1 cellular context compared by ENCODE assay signal in the genomic region with DNA sequence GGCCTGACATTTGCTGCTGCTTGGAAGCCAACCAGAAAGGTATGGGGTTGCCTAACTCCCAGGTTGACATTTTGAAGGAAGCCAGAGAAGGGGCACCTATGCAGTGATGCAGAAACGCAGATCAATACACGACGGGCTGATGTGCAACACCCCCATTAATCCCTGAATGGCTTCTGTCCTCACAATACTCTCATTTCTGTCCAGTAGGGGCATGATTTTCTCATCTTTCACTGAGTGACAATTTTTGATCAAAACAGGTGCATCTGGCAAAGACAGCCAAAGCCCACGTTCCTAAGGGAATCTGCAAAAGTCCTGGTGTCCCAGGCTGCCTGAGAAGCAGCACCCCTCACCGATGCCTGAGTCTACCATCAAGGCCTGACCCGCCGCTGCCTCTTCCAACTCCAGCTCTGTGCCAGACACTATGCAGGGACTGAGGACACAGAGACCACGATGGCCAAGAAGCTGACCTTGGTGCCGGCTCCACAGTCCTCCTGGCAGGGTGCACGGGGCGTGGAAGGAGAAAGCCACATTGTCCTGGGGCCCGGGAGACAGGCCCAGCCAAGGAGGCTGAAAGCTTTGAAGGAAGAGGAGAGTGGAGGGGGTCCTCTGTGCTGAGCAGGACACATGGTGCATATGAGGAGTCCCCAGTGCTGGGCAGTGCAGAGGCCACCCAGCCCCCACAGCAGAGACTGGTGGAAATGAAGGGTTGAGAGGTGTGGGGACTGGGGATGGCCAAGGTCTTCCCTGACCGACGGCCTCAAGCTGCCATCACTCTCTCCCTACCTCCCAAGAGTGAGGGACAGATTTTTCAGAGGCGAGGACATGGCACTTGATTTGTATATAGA.
TF ChIP-seq lines count a peak whose summit lies in the region.

No MANE protein-coding gene starts in this region.

TF ChIP-seq in HepG2, 621 proteins besides CTCF, POLR2A, EP300 and RAD21 (continued from another document):
- 0 out of 2 replicates have a peak, but pooled peaks have one; percentile 54 for TF ChIP-seq ZNF446 (CRISPR knock-in tag; IDR thresholded peaks at IDR 0.05)
